ENCODE assay signal across 22 cellular contexts in genomic region chr10:119409385-119409784, GRCh38.
DNase-seq lines count a peak whose midpoint lies in the region; ATAC-seq, FAIRE-seq and TF ChIP-seq lines count a peak whose summit lies in the region.
"Had no signal": no experiment of that assay in that cellular context is flagged by ENCODE, and none has a peak within 500 bp of the region (broad histone marks: within the 10 kb centered on the region; RNA-seq: fewer than 3 reads in every experiment).

No MANE protein-coding gene starts in this region.

- H3K4me3 ChIP-seq in endodermal cell (ENCODE audit: low read length) (no peak overlapping the region), kidney (ENCODE audit: low read length in 2 of 2) (no peak overlapping the region), neutrophil (ENCODE audit: low read depth in 1 of 2, low read length in 1 of 2) (no peak overlapping the region), transverse colon (no peak overlapping the region)

- no peak overlapping the region for H3K4me3 Mint-ChIP-seq in endodermal cell
- H3K4me3 Mint-ChIP-seq: activated naive CD8-positive, alpha-beta T cell treated with anti-CD3 and anti-CD28 coated beads, Interleukin-2, amount 10 ng/mL, durations not matched to agents 7 days and 5 days; CD4-positive, alpha-beta memory T cell had no signal

- H3K36me3 ChIP-seq in endodermal cell (ENCODE audit: control insufficient read depth, insufficient read depth, low read length) (no peaks in the 10 kb centered on the region), kidney (ENCODE audit: control insufficient read depth in 1 of 2, insufficient read depth in 2 of 2, low read length in 2 of 2) (no peaks in the 10 kb centered on the region), neutrophil (no peaks in the 10 kb centered on the region), transverse colon (no peaks in the 10 kb centered on the region)

- H3K27ac Mint-ChIP-seq in endodermal cell = no peak overlapping the region
- H3K27ac Mint-ChIP-seq: activated T-helper 2 cell treated with anti-CD3 and anti-CD28 coated beads, Interferon-gamma antibody, Interleukin-2, Interleukin-4, amounts not matched to agents 10 μg/mL and 5 μg/mL and 100 μg/mL, durations not matched to agents 14 hours and 24 hours and 36 hours had no signal

- DNase-seq in endodermal cell = no peak
- DNase-seq in kidney = peak; percentile 65
- DNase-seq in transverse colon = no peak
- DNase-seq in NCI-H69 (lab: John Stamatoyannopoulos, UW) = no peak
- no peak for DNase-seq in GM19238 (ENCODE audit: insufficient read length, low spot score)
- DNase-seq: activated CD4-positive, alpha-beta T cell treated with anti-CD3 and anti-CD28 coated beads, Interleukin-2, amount 50 U/mL, for 48 hours; activated CD4-positive, CD25-positive, alpha-beta regulatory T cell; activated CD8-positive, alpha-beta memory T cell treated with anti-CD3 and anti-CD28 coated beads, Interleukin-2, amount 50 U/mL, for 48 hours; activated naive CD8-positive, alpha-beta T cell treated with anti-CD3 and anti-CD28 coated beads, Interleukin-2, amount 10 ng/mL, durations not matched to agents 7 days and 5 days; CD4-positive, alpha-beta memory T cell; DMS153; effector memory CD4-positive, alpha-beta T cell; HCEC 1CT; MM.1S; NCI-H1436; NCI-H2171 treated with DMSO at 0.1 percent for 48 hours; NCI-H524 treated with DMSO at 0.1 percent for 48 hours had no signal

- no peaks in the 10 kb centered on the region for H3K36me3 Mint-ChIP-seq in endodermal cell (ENCODE audit: low read depth)
- H3K36me3 Mint-ChIP-seq: activated naive CD8-positive, alpha-beta T cell treated with anti-CD3 and anti-CD28 coated beads, Interleukin-2, amount 10 ng/mL, durations not matched to agents 7 days and 5 days; CD4-positive, alpha-beta memory T cell had no signal

- H3K9ac ChIP-seq in endodermal cell (ENCODE audit: extremely low read depth, low read length, poor library complexity, severe bottlenecking) = no peak overlapping the region
- H3K9ac ChIP-seq in kidney (ENCODE audit: low read length in 2 of 2) = no peak overlapping the region

- 89 to 96% methylated on average over 4 to 5 of the region's 5 CpGs for WGBS in endodermal cell (ENCODE audit: insufficient coverage in 1 of 2, insufficient read length in 1 of 2), 2 experiments
- 80% methylated on average over 5 of the region's 5 CpGs; no CpG with 5 or more reads in 1 of the 2 donors for WGBS in transverse colon (ENCODE audit: low coverage in 1 of 2), 2 donors

- H3K9me3 ChIP-seq in endodermal cell (ENCODE audit: control insufficient read depth, low read length) = no peaks in the 10 kb centered on the region
- H3K9me3 ChIP-seq in kidney (ENCODE audit: control insufficient read depth in 1 of 2, low read length in 2 of 2) = no peaks in the 10 kb centered on the region
- H3K9me3 ChIP-seq in neutrophil = no peaks in the 10 kb centered on the region
- no peaks in the 10 kb centered on the region for H3K9me3 ChIP-seq in transverse colon

- no peaks in the 10 kb centered on the region for H3K9me3 Mint-ChIP-seq in endodermal cell
- H3K9me3 Mint-ChIP-seq: activated naive CD8-positive, alpha-beta T cell treated with anti-CD3 and anti-CD28 coated beads, Interleukin-2, amount 10 ng/mL, durations not matched to agents 7 days and 5 days; activated T-helper 2 cell treated with anti-CD3 and anti-CD28 coated beads, Interferon-gamma antibody, Interleukin-2, Interleukin-4, amounts not matched to agents 10 μg/mL and 5 μg/mL and 100 μg/mL, durations not matched to agents 14 hours and 24 hours and 36 hours had no signal

- in situ Hi-C loops in transverse colon (cut with MboI; ENCODE audit: low pct_ligation_motif_present in 1 of 4, low pct_unique_long_range_greater_than_20kb in 1 of 4, low sequenced_read_pairs in 3 of 4) = no loop called here

- H3K27ac ChIP-seq in endodermal cell (ENCODE audit: low read depth, low read length) (peak overlapping the region; percentile 16), kidney (ENCODE audit: low read depth in 2 of 2, low read length in 2 of 2) (peak overlapping the region; percentile 20 to 43), neutrophil (peak overlapping the region; percentile 93), transverse colon (peak overlapping the region; percentile 60 to 74 (median 68))

- ATAC-seq in GM18867 (IDR thresholded peaks at IDR 0.05; ENCODE audit: unreplicated experiment) = no peak

- FAIRE-seq in kidney (lab: Jason Lieb, UNC) = no peak
- FAIRE-seq: G401.6, GM18507 had no signal

- H3K27me3 ChIP-seq in endodermal cell (ENCODE audit: control insufficient read depth, insufficient read depth, low read length, poor library complexity, severe bottlenecking) (no peaks in the 10 kb centered on the region), neutrophil (no peaks in the 10 kb centered on the region), transverse colon (no peaks in the 10 kb centered on the region)

- H3K27me3 Mint-ChIP-seq in endodermal cell (ENCODE audit: insufficient read depth) = no peaks in the 10 kb centered on the region
- H3K27me3 Mint-ChIP-seq: activated naive CD8-positive, alpha-beta T cell treated with anti-CD3 and anti-CD28 coated beads, Interleukin-2, amount 10 ng/mL, durations not matched to agents 7 days and 5 days; CD4-positive, alpha-beta memory T cell had no signal

- intact Hi-C loops in kidney (cut with DNase I) = no loop called here
- intact Hi-C loops in transverse colon (cut with DNase I; ENCODE audit: low total_unique reads) = no loop called here

- peaks cover 4% of the 10 kb centered on the region for H3K4me1 ChIP-seq in endodermal cell (ENCODE audit: control insufficient read depth, insufficient read depth, low read length)
- H3K4me1 ChIP-seq in kidney (ENCODE audit: control insufficient read depth in 1 of 2, insufficient read depth in 1 of 2, low read depth in 1 of 2, low read length in 2 of 2) = peaks cover 3 to 17% of the 10 kb centered on the region in 2 donors
- H3K4me1 ChIP-seq in neutrophil (ENCODE audit: control insufficient read depth in 1 of 2, insufficient read depth in 1 of 2, low read depth in 1 of 2, low read length in 1 of 2) = peaks cover 47% of the 10 kb centered on the region in 2 experiments
- H3K4me1 ChIP-seq in transverse colon = peaks cover 9 to 20% (median 17%) of the 10 kb centered on the region in 4 donors

- peaks cover 18% of the 10 kb centered on the region for H3K4me1 Mint-ChIP-seq in endodermal cell

- TF ChIP-seq EP300 in transverse colon (IDR thresholded peaks at IDR 0.05; ENCODE audit: low read depth) = no peak

- no peak for TF ChIP-seq POLR2A in transverse colon (IDR thresholded peaks at IDR 0.05)

- TF ChIP-seq CTCF in endodermal cell (conservative IDR thresholded peaks at IDR 0.05) = no peak
- TF ChIP-seq CTCF in kidney (IDR thresholded peaks at IDR 0.05; ENCODE audit: borderline replicate concordance, extremely low read depth, insufficient read depth) = no peak
- no peak for TF ChIP-seq CTCF in neutrophil (IDR thresholded peaks at IDR 0.05)
- TF ChIP-seq CTCF in transverse colon (IDR thresholded peaks at IDR 0.05) = no peak

Comparison
In these comparisons a context has a peak if more than half of its experiments do, and no peak if none do; other contexts are left out.
1. H3K27ac ChIP-seq: peak in every context shown above with its lines; median percentile 93 in neutrophil; 68 in transverse colon; 32 in kidney; 16 in endodermal cell.